Comparison of ENCODE assay signal across 18 cellular contexts in genomic region chr3:43177092-43177491, GRCh38.
DNase-seq lines count a peak whose midpoint lies in the region; ATAC-seq and TF ChIP-seq lines count a peak whose summit lies in the region.
"Had no signal": no experiment of that assay in that cellular context is flagged by ENCODE, and none has a peak within 500 bp of the region (broad histone marks: within the 10 kb centered on the region; RNA-seq: fewer than 3 reads in every experiment).

No MANE protein-coding gene starts in this region.

- H3K9me3 Mint-ChIP-seq in CD14-positive monocyte (peaks cover 6 to 14% (median 13%) of the 10 kb centered on the region in 7 donors), GM23338 (no peaks in the 10 kb centered on the region)
- peaks cover 7% of the 10 kb centered on the region for H3K9me3 Mint-ChIP-seq in stimulated activated memory B cell treated with anti-CD40 and anti-IgM and Interleukin-4, amounts not matched to agents 10 μg/mL and 1 μg/mL and 100 μg/mL, for 72 hours

- H3K9me2 ChIP-seq in GM23338 (ENCODE audit: insufficient read depth) = peaks cover 3% of the 10 kb centered on the region; the same call in 1 of the 2 replicates

- no peak for DNase-seq in CD14-positive monocyte (ENCODE audit: low spot score)
- no peak for DNase-seq in GM23338 (ENCODE audit: low spot score)
- peak; percentile 93 for DNase-seq in epithelial cell of proximal tubule (ENCODE audit: low read depth)
- no peak for DNase-seq in omental fat pad (ENCODE audit: low spot score)
- DNase-seq: activated CD4-positive, alpha-beta T cell treated with anti-CD3 and anti-CD28 coated beads, Interleukin-2, amount 50 U/mL, for 4 hours; activated naive CD4-positive, alpha-beta T cell treated with anti-CD3 and anti-CD28 coated beads, Interleukin-2, amount 10 ng/mL, durations not matched to agents 7 days and 5 days; activated T-cell treated with anti-CD3 and anti-CD28 coated beads, Interleukin-2, amount 50 U/mL, for 24 hours; anterior cingulate cortex; GM23248; mesendoderm; NCI-H1092 treated with DMSO at 0.1 percent for 48 hours; NCI-H2081; SHP77 treated with DMSO at 0.1 percent for 48 hours had no signal

- H3K27ac Mint-ChIP-seq in CD14-positive monocyte (peak overlapping the region in 4 of 7 donors; percentile 17 to 63 (median 58)), GM23338 (no peak overlapping the region)
- no peak overlapping the region for H3K27ac Mint-ChIP-seq in stimulated activated memory B cell treated with anti-CD40 and anti-IgM and Interleukin-4, amounts not matched to agents 10 μg/mL and 1 μg/mL and 100 μg/mL, for 72 hours
- H3K27ac Mint-ChIP-seq: activated naive CD4-positive, alpha-beta T cell treated with anti-CD3 and anti-CD28 coated beads, Interleukin-2, amount 10 ng/mL, durations not matched to agents 7 days and 5 days; activated T-cell treated with anti-CD3 and anti-CD28 coated beads, Interleukin-2, amount 50 U/mL, for 24 hours; neural progenitor cell had no signal

- no peak for ATAC-seq in GM23338
- ATAC-seq in omental fat pad (ENCODE audit: low FRiP score) = peak; percentile 13
- no peak for ATAC-seq in GM19463 (IDR thresholded peaks at IDR 0.05; ENCODE audit: unreplicated experiment)
- ATAC-seq in HG03108 (IDR thresholded peaks at IDR 0.05; ENCODE audit: unreplicated experiment) = no peak
- no peak for ATAC-seq in stimulated activated memory B cell treated with anti-CD40 and anti-IgM and Interleukin-4, amounts not matched to agents 10 μg/mL and 1 μg/mL and 100 μg/mL, for 72 hours

- H3K27me3 ChIP-seq in GM23338 (ENCODE audit: insufficient read depth) = no peaks in the 10 kb centered on the region
- H3K27me3 ChIP-seq: neural progenitor cell had no signal

- TF ChIP-seq CTCF in CD14-positive monocyte (IDR thresholded peaks at IDR 0.05) (no peak), GM23338 (conservative IDR thresholded peaks at IDR 0.05; ENCODE audit: low read depth in 2 of 2) (no peak), epithelial cell of proximal tubule (conservative IDR thresholded peaks at IDR 0.05; ENCODE audit: low read depth, low read length) (no peak), omental fat pad (IDR thresholded peaks at IDR 0.05) (no peak)

- H3K36me3 Mint-ChIP-seq in CD14-positive monocyte (peaks cover 0 to 8% of the 10 kb centered on the region in 2 donors), GM23338 (ENCODE audit: low read depth) (no peaks in the 10 kb centered on the region)
- H3K36me3 Mint-ChIP-seq in stimulated activated memory B cell treated with anti-CD40 and anti-IgM and Interleukin-4, amounts not matched to agents 10 μg/mL and 1 μg/mL and 100 μg/mL, for 72 hours = no peaks in the 10 kb centered on the region
- H3K36me3 Mint-ChIP-seq: neural progenitor cell had no signal

- H3K4me1 ChIP-seq in GM23338 (ENCODE audit: insufficient read depth) = peaks cover 9% of the 10 kb centered on the region
- H3K4me1 ChIP-seq: neural progenitor cell had no signal

- H2AFZ ChIP-seq in GM23338 = 0 out of 2 replicates have a peak overlapping the region, but pooled peaks have one; percentile 14
- H2AFZ ChIP-seq: GM23248 had no signal

- H3K4me1 Mint-ChIP-seq in CD14-positive monocyte = peaks cover 54% of the 10 kb centered on the region
- H3K4me1 Mint-ChIP-seq in GM23338 = peaks cover 17% of the 10 kb centered on the region
- peaks cover 30% of the 10 kb centered on the region for H3K4me1 Mint-ChIP-seq in stimulated activated memory B cell treated with anti-CD40 and anti-IgM and Interleukin-4, amounts not matched to agents 10 μg/mL and 1 μg/mL and 100 μg/mL, for 72 hours

- H3K27me3 Mint-ChIP-seq in CD14-positive monocyte (ENCODE audit: low read depth in 3 of 3) (peaks cover 0 to 2% (median 0%) of the 10 kb centered on the region in 3 donors), GM23338 (ENCODE audit: insufficient read depth, low read depth, poor library complexity) (peaks cover 8% of the 10 kb centered on the region)
- H3K27me3 Mint-ChIP-seq in stimulated activated memory B cell treated with anti-CD40 and anti-IgM and Interleukin-4, amounts not matched to agents 10 μg/mL and 1 μg/mL and 100 μg/mL, for 72 hours = no peaks in the 10 kb centered on the region
- H3K27me3 Mint-ChIP-seq: activated T-cell treated with anti-CD3 and anti-CD28 coated beads, Interleukin-2, amount 50 U/mL, for 24 hours had no signal

- H3K79me2 ChIP-seq in GM23338 (replicated peaks; ENCODE audit: insufficient read depth) = no peaks in the 10 kb centered on the region

- H3K4me3 ChIP-seq in GM23338 = no peak overlapping the region
- H3K4me3 ChIP-seq in epithelial cell of proximal tubule (ENCODE audit: low read depth, low read length) = no peak overlapping the region
- H3K4me3 ChIP-seq: GM23248, neural progenitor cell had no signal

- H3F3A ChIP-seq in GM23338 (replicated peaks; ENCODE audit: low read depth) = no peaks in the 10 kb centered on the region

- H3K27ac ChIP-seq in GM23338 (ENCODE audit: low read depth) = no peak overlapping the region
- H3K27ac ChIP-seq: GM23248, neural progenitor cell had no signal

- no peaks in the 10 kb centered on the region for H4K20me1 ChIP-seq in GM23338 (replicated peaks; ENCODE audit: insufficient read depth)

- H3K4me2 ChIP-seq in GM23338 = no peak overlapping the region
- H3K4me2 ChIP-seq: neural progenitor cell had no signal

- no peaks in the 10 kb centered on the region for H3K36me3 ChIP-seq in GM23338 (ENCODE audit: insufficient read depth)
- H3K36me3 ChIP-seq: neural progenitor cell had no signal

- H3K4me3 Mint-ChIP-seq in CD14-positive monocyte = no peak overlapping the region
- H3K4me3 Mint-ChIP-seq in GM23338 = no peak overlapping the region
- no peak overlapping the region for H3K4me3 Mint-ChIP-seq in stimulated activated memory B cell treated with anti-CD40 and anti-IgM and Interleukin-4, amounts not matched to agents 10 μg/mL and 1 μg/mL and 100 μg/mL, for 72 hours
- H3K4me3 Mint-ChIP-seq: activated naive CD4-positive, alpha-beta T cell treated with anti-CD3 and anti-CD28 coated beads, Interleukin-2, amount 10 ng/mL, durations not matched to agents 7 days and 5 days; activated T-cell treated with anti-CD3 and anti-CD28 coated beads, Interleukin-2, amount 50 U/mL, for 24 hours; neural progenitor cell; T-helper 1 cell treated with Interleukin-12 subunit alpha and Interleukin-12 subunit beta and Interleukin-4 antibody, amounts not matched to agents 30 μg/mL and 1 μg/mL, for 36 hours had no signal

- intact Hi-C loops in CD14-positive monocyte (cut with micrococcal nuclease) = no loop called here

TF ChIP-seq in GM23338, 12 proteins besides CTCF, POLR2A, EP300 and RAD21:
- TF ChIP-seq ETS1 (IDR thresholded peaks at IDR 0.05) (no peak), EZH2phosphoT487 (IDR thresholded peaks at IDR 0.05; ENCODE audit: unreplicated experiment) (no peak), ZNF331 (CRISPR knock-in tag; IDR thresholded peaks at IDR 0.05; ENCODE audit: low read depth) (no peak), REST (IDR thresholded peaks at IDR 0.05; ENCODE audit: unreplicated experiment) (no peak), POLR2AphosphoS5 (IDR thresholded peaks at IDR 0.05; ENCODE audit: low read depth) (no peak), JUNB (IDR thresholded peaks at IDR 0.05; ENCODE audit: unreplicated experiment) (no peak), EZH2 (IDR thresholded peaks at IDR 0.05; ENCODE audit: low read depth, unreplicated experiment) (no peak)

Comparison
In these comparisons a context has a peak if more than half of its experiments do, and no peak if none do; other contexts are left out.
1. H3K27ac Mint-ChIP-seq: peak in CD14-positive monocyte (4 of 7); none in GM23338 (single experiment) and stimulated activated memory B cell treated with anti-CD40 and anti-IgM and Interleukin-4, amounts not matched to agents 10 μg/mL and 1 μg/mL and 100 μg/mL, for 72 hours (single experiment).